ENCODE assay signal across 1 cellular context in the genomic region with DNA sequence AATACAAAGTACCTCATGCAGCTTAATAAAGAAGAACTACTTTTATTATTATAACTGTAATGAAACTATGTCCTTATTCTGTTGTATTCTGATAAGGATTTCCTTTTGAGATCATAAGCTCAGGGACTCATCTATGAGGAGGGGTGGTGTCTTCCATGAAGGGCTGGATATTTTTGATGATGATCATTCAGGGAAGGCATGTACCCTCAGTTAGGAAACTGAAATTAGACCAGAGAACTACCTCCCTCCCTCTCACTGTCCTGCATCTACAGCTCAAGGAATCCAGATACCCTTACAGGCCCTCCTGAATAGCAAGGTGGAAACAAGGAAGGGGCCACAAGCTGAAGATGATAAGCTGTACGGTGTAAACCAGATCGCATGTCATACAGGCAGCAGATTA.
TF ChIP-seq lines count a peak whose summit lies in the region.

No MANE protein-coding gene starts in this region.

TF ChIP-seq in SK-N-SH treated with all-trans-retinoic acid at 6 μM for 48 hours, 23 proteins besides CTCF, POLR2A, EP300 and RAD21 (continued from another document):
- TF ChIP-seq ARNTL (CRISPR knock-in tag; IDR thresholded peaks at IDR 0.05; ENCODE audit: borderline replicate concordance, low read depth), result no peak
- no peak for TF ChIP-seq ZNF70 (CRISPR knock-in tag; IDR thresholded peaks at IDR 0.05)
- no peak for TF ChIP-seq SNAI2 (CRISPR knock-in tag; IDR thresholded peaks at IDR 0.05)
TF ChIP-seq in SK-N-SH treated with all-trans-retinoic acid at 6 μM for 48 hours: peak in this region for 0.
